In the genomic region with DNA sequence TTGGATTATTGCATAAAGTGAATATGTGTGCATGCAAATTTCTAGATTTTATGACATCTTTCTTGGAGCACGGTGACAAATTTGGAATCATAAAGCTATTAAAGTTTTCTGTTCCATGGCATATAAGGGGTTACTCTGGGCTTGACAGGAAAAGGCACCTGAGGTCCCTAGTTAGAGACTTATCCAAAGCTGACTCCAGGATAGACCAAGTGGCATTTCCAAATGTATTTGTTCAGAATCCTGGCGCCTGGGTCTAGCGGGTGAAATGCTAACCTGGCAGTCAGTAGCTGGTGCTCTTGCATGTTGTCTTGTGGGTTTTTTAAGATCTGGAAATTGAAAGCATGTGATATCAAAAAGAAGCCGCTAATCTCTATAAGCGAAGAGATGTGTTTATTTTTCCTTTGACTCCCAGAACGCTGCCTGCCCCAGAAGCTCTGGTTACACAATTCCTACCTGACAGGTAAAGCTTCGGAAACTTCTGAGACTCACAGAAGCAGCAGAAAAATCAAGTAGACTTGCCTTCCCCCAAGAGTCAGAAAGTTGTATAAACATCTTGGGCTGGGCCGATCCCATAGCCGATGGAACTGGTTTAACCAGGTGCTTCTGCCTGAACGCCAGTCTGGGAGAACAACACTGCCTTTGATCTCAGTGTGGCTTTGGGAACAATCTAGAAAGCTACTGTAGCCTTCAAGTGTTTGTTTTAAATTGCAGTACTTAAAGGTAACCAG, we compare ENCODE assay signal across 16 cellular contexts. TPM values are rescaled to one million over a fixed set of nuclear protein-coding genes. Genes with fewer than 3 reads are reported as not detected.
DNase-seq lines count a peak whose midpoint lies in the region; ATAC-seq and TF ChIP-seq lines count a peak whose summit lies in the region.
"Had no signal": no experiment of that assay in that cellular context is flagged by ENCODE, and none has a peak within 500 bp of the region (broad histone marks: within the 10 kb centered on the region; RNA-seq: fewer than 3 reads in every experiment).

No MANE protein-coding gene starts in this region.

- peak; percentile 19 for DNase-seq in NCI-H187 treated with DMSO at 0.1 percent for 48 hours (lab: John Stamatoyannopoulos, UW)
- DNase-seq in NCI-H187 (lab: John Stamatoyannopoulos, UW): no peak
- peak; percentile 69 for DNase-seq in left kidney (ENCODE audit: low read depth, low spot score)
- no peak for DNase-seq in type B pancreatic cell (ENCODE audit: extremely low spot score, unreplicated experiment)
- no peak for DNase-seq in activated T-helper 1 cell treated with anti-CD3 and anti-CD28 coated beads, Interleukin-12 subunit alpha, Interleukin-12 subunit beta, Interleukin-2, Interleukin-4 antibody, amounts not matched to agents 30 ng/mL and 10 ng/mL and 1 ng/mL, durations not matched to agents 14 hours and 24 hours and 36 hours (ENCODE audit: low spot score)
- DNase-seq in COR-L47 (lab: John Stamatoyannopoulos, UW): no peak
- DNase-seq: activated CD4-positive, alpha-beta T cell treated with anti-CD3 and anti-CD28 coated beads, Interleukin-2, amount 50 U/mL, for 1 hour; CD8-positive, alpha-beta memory T cell; IMR-90; NCI-H1930 had no signal

- no peak for ATAC-seq in GM18907 (IDR thresholded peaks at IDR 0.05; ENCODE audit: unreplicated experiment)
- ATAC-seq: activated T-helper 17 cell treated with anti-CD3 and anti-CD28 coated beads, Interleukin-2, amount 50 U/mL, for 72 hours; gastroesophageal sphincter had no signal

- H3K27ac ChIP-seq in VCaP: peak overlapping the region; percentile 88
- H3K27ac ChIP-seq: ascending aorta, gastroesophageal sphincter, neutrophil had no signal

- H3K4me1 Mint-ChIP-seq in type B pancreatic cell (ENCODE audit: unreplicated experiment): peaks cover 10% of the 10 kb centered on the region
- H3K4me1 Mint-ChIP-seq in activated T-helper 1 cell treated with anti-CD3 and anti-CD28 coated beads, Interleukin-12 subunit alpha, Interleukin-12 subunit beta, Interleukin-2, Interleukin-4 antibody, amounts not matched to agents 30 ng/mL and 10 ng/mL and 1 ng/mL, durations not matched to agents 14 hours and 24 hours and 36 hours (ENCODE audit: low read depth): peaks cover 13% of the 10 kb centered on the region
- H3K4me1 Mint-ChIP-seq: CD8-positive, alpha-beta memory T cell had no signal

- no peaks in the 10 kb centered on the region for H3K27me3 Mint-ChIP-seq in type B pancreatic cell
- peaks cover 5% of the 10 kb centered on the region for H3K27me3 Mint-ChIP-seq in activated T-helper 1 cell treated with anti-CD3 and anti-CD28 coated beads, Interleukin-12 subunit alpha, Interleukin-12 subunit beta, Interleukin-2, Interleukin-4 antibody, amounts not matched to agents 30 ng/mL and 10 ng/mL and 1 ng/mL, durations not matched to agents 14 hours and 24 hours and 36 hours (ENCODE audit: insufficient read depth)
- H3K27me3 Mint-ChIP-seq: activated T-helper 17 cell treated with anti-CD3 and anti-CD28 coated beads, Interleukin-2, amount 50 U/mL, for 72 hours had no signal

- intact Hi-C loops in activated T-helper 1 cell treated with anti-CD3 and anti-CD28 coated beads, Interleukin-12 subunit alpha, Interleukin-12 subunit beta, Interleukin-2, Interleukin-4 antibody, amounts not matched to agents 30 ng/mL and 10 ng/mL and 1 ng/mL, durations not matched to agents 14 hours and 24 hours and 36 hours (cut with micrococcal nuclease): no loop called here

- H3K4me3 Mint-ChIP-seq in type B pancreatic cell: peak overlapping the region; percentile 67
- no peak overlapping the region for H3K4me3 Mint-ChIP-seq in activated T-helper 1 cell treated with anti-CD3 and anti-CD28 coated beads, Interleukin-12 subunit alpha, Interleukin-12 subunit beta, Interleukin-2, Interleukin-4 antibody, amounts not matched to agents 30 ng/mL and 10 ng/mL and 1 ng/mL, durations not matched to agents 14 hours and 24 hours and 36 hours
- H3K4me3 Mint-ChIP-seq: activated T-helper 17 cell treated with anti-CD3 and anti-CD28 coated beads, Interleukin-2, amount 50 U/mL, for 72 hours; CD8-positive, alpha-beta memory T cell had no signal

- TF ChIP-seq CTCF in VCaP (conservative IDR thresholded peaks at IDR 0.05) (peak; percentile 23), type B pancreatic cell (conservative IDR thresholded peaks at IDR 0.05) (no peak)

- H3K9me3 Mint-ChIP-seq in type B pancreatic cell: no peaks in the 10 kb centered on the region
- no peaks in the 10 kb centered on the region for H3K9me3 Mint-ChIP-seq in activated T-helper 1 cell treated with anti-CD3 and anti-CD28 coated beads, Interleukin-12 subunit alpha, Interleukin-12 subunit beta, Interleukin-2, Interleukin-4 antibody, amounts not matched to agents 30 ng/mL and 10 ng/mL and 1 ng/mL, durations not matched to agents 14 hours and 24 hours and 36 hours
- H3K9me3 Mint-ChIP-seq: activated T-helper 17 cell treated with anti-CD3 and anti-CD28 coated beads, Interleukin-2, amount 50 U/mL, for 72 hours; CD8-positive, alpha-beta memory T cell had no signal

- no peaks in the 10 kb centered on the region for H3K36me3 Mint-ChIP-seq in type B pancreatic cell
- no peaks in the 10 kb centered on the region for H3K36me3 Mint-ChIP-seq in activated T-helper 1 cell treated with anti-CD3 and anti-CD28 coated beads, Interleukin-12 subunit alpha, Interleukin-12 subunit beta, Interleukin-2, Interleukin-4 antibody, amounts not matched to agents 30 ng/mL and 10 ng/mL and 1 ng/mL, durations not matched to agents 14 hours and 24 hours and 36 hours (ENCODE audit: low read depth)
- H3K36me3 Mint-ChIP-seq: CD8-positive, alpha-beta memory T cell had no signal

- peak overlapping the region; percentile 89 for H3K27ac Mint-ChIP-seq in type B pancreatic cell
- no peak overlapping the region for H3K27ac Mint-ChIP-seq in activated T-helper 1 cell treated with anti-CD3 and anti-CD28 coated beads, Interleukin-12 subunit alpha, Interleukin-12 subunit beta, Interleukin-2, Interleukin-4 antibody, amounts not matched to agents 30 ng/mL and 10 ng/mL and 1 ng/mL, durations not matched to agents 14 hours and 24 hours and 36 hours
- H3K27ac Mint-ChIP-seq: activated T-helper 17 cell treated with anti-CD3 and anti-CD28 coated beads, Interleukin-2, amount 50 U/mL, for 72 hours; CD8-positive, alpha-beta memory T cell had no signal

RNA-seq across cellular contexts. Expression of a gene that starts 12.9 kb away (rescaled TPM):
- 9.3 and 11.2 TPM in 2 replicates for total RNA-seq in type B pancreatic cell (ENCODE audit: low replicate concordance)
- total RNA-seq in activated T-helper 1 cell treated with anti-CD3 and anti-CD28 coated beads, Interleukin-12 subunit alpha, Interleukin-12 subunit beta, Interleukin-2, Interleukin-4 antibody, amounts not matched to agents 30 ng/mL and 10 ng/mL and 1 ng/mL, durations not matched to agents 14 hours and 24 hours and 36 hours: 13.5 and 15.3 TPM in 2 replicates

Comparison
In these comparisons a context has a peak if more than half of its experiments do, and no peak if none do; other contexts are left out.
1. DNase-seq: peak in NCI-H187 treated with DMSO at 0.1 percent for 48 hours (single experiment) and left kidney (single experiment); none in NCI-H187 (0 of 2), type B pancreatic cell (single experiment), activated T-helper 1 cell treated with anti-CD3 and anti-CD28 coated beads, Interleukin-12 subunit alpha, Interleukin-12 subunit beta, Interleukin-2, Interleukin-4 antibody, amounts not matched to agents 30 ng/mL and 10 ng/mL and 1 ng/mL, durations not matched to agents 14 hours and 24 hours and 36 hours (single experiment) and COR-L47 (single experiment).